8 cellular contexts compared by ENCODE assay signal in the genomic region with DNA sequence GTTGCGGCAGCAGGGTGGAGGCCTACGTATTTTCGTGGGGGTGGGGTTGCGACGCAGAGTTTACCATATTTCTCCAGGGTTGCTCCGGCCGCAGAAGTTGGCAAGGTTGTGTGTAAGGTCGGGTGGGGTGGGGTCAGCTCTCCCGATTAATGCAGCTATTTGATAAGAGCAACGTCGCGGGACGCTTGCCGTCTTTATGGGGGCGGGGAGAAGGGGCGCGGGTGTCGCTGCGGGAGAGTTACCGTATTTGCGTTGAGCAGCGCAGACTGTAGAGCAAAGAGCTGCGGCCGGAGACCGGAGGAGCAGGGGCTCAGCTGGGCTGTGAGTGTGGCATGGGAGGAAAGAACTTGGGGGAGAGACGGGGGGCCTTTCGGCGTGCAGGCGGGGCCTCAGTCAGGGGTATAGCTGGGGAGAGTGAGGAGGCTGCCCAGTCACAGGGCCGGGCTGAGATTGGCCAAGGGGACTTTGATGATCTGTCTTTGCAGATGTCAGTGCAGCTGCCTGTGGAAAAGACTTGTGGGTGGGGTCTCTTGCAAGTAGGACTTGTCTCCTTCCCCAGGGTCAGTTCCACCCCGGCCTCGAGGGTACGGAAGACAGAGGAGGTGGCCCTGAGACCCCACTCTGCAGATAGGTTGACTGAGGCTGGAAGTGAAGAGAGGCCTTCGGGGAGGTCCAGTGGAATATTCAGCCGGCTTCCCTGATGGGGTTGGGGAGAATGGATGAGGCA. TPM values are rescaled to one million over a fixed set of nuclear protein-coding genes. Genes with fewer than 3 reads are reported as not detected.
DNase-seq lines count a peak whose midpoint lies in the region; ATAC-seq and TF ChIP-seq lines count a peak whose summit lies in the region.

No MANE protein-coding gene starts in this region.

- H3K4me3 ChIP-seq in HUES64 (ENCODE audit: low read length): peak overlapping the region; percentile 66
- H3K4me3 ChIP-seq in neuronal stem cell (ENCODE audit: low read length in 2 of 2): peak overlapping the region; percentile 54 to 82

- no peak overlapping the region for H2AK5ac ChIP-seq in neuronal stem cell (ENCODE audit: low read depth, low read length)

- H3K27ac ChIP-seq in HUES64 (ENCODE audit: low read depth, low read length): peak overlapping the region; percentile 98; the same call in 1 of the 2 replicates
- H3K27ac ChIP-seq in foreskin keratinocyte: no peak overlapping the region
- H3K27ac ChIP-seq in neuronal stem cell (replicated peaks; ENCODE audit: low read length): peak overlapping the region; percentile 30

- H2BK15ac ChIP-seq in neuronal stem cell (ENCODE audit: low read length): peak overlapping the region; percentile 25

- H4K91ac ChIP-seq in neuronal stem cell (ENCODE audit: low read depth, low read length, poor library complexity): no peak overlapping the region

- WGBS in HUES64: 5% methylated on average over 35 of the region's 35 CpGs
- WGBS in neuronal stem cell (ENCODE audit: extremely low coverage in 2 of 2, insufficient read length in 2 of 2, insufficient replicate concordance in 1 of 2), 2 donors: no CpG with 5 or more reads among the region's 35 CpGs

- no peak overlapping the region for H4K8ac ChIP-seq in neuronal stem cell (ENCODE audit: low read depth, low read length)

- no peak overlapping the region for H3K4ac ChIP-seq in neuronal stem cell (ENCODE audit: low read length)

- TF ChIP-seq CTCF in CD14-positive monocyte (IDR thresholded peaks at IDR 0.05) (no peak), foreskin keratinocyte (conservative IDR thresholded peaks at IDR 0.05) (no peak)

- no peaks in the 10 kb centered on the region for H3K9me3 ChIP-seq in HUES64 (ENCODE audit: insufficient read depth, low read depth, low read length)
- no peaks in the 10 kb centered on the region for H3K9me3 ChIP-seq in neuronal stem cell (replicated peaks in 1 of 2; ENCODE audit: control insufficient read depth in 2 of 2, insufficient read depth in 1 of 2, low read depth in 1 of 2, low read length in 2 of 2)

- H3K9me3 Mint-ChIP-seq in CD14-positive monocyte: no peaks in the 10 kb centered on the region
- no peaks in the 10 kb centered on the region for H3K9me3 Mint-ChIP-seq in activated T-helper 1 cell treated with anti-CD3 and anti-CD28 coated beads, Interleukin-12 subunit alpha, Interleukin-12 subunit beta, Interleukin-2, Interleukin-4 antibody, amounts not matched to agents 30 ng/mL and 10 ng/mL and 1 ng/mL, durations not matched to agents 14 hours and 24 hours and 36 hours

- H3K27me3 Mint-ChIP-seq in CD14-positive monocyte (ENCODE audit: low read depth in 3 of 3): peaks cover 0 to 5% (median 3%) of the 10 kb centered on the region in 3 donors
- H3K27me3 Mint-ChIP-seq in activated T-helper 1 cell treated with anti-CD3 and anti-CD28 coated beads, Interleukin-12 subunit alpha, Interleukin-12 subunit beta, Interleukin-2, Interleukin-4 antibody, amounts not matched to agents 30 ng/mL and 10 ng/mL and 1 ng/mL, durations not matched to agents 14 hours and 24 hours and 36 hours (ENCODE audit: insufficient read depth): no peaks in the 10 kb centered on the region

- no peak overlapping the region for H2BK5ac ChIP-seq in neuronal stem cell (ENCODE audit: low read length)

- peaks cover 0 to 11% of the 10 kb centered on the region in 2 donors for H3K36me3 Mint-ChIP-seq in CD14-positive monocyte
- H3K36me3 Mint-ChIP-seq in activated T-helper 1 cell treated with anti-CD3 and anti-CD28 coated beads, Interleukin-12 subunit alpha, Interleukin-12 subunit beta, Interleukin-2, Interleukin-4 antibody, amounts not matched to agents 30 ng/mL and 10 ng/mL and 1 ng/mL, durations not matched to agents 14 hours and 24 hours and 36 hours (ENCODE audit: low read depth): peaks cover 15% of the 10 kb centered on the region

- H3K4me2 ChIP-seq in neuronal stem cell (ENCODE audit: insufficient read depth, low read length, poor library complexity, severe bottlenecking): peak overlapping the region; percentile 86

- intact Hi-C loops in CD14-positive monocyte (cut with micrococcal nuclease): no loop called here
- intact Hi-C loops in activated T-helper 1 cell treated with anti-CD3 and anti-CD28 coated beads, Interleukin-12 subunit alpha, Interleukin-12 subunit beta, Interleukin-2, Interleukin-4 antibody, amounts not matched to agents 30 ng/mL and 10 ng/mL and 1 ng/mL, durations not matched to agents 14 hours and 24 hours and 36 hours (cut with micrococcal nuclease): loop anchor here (1.0 to 10.0 kb wide), 7 partner anchors 26 to 612 kb away; a partner anchor contains a TSS

- H3K27me3 ChIP-seq in HUES64 (ENCODE audit: insufficient read depth, low read length): no peaks in the 10 kb centered on the region
- H3K27me3 ChIP-seq in foreskin keratinocyte: no peaks in the 10 kb centered on the region
- no peaks in the 10 kb centered on the region for H3K27me3 ChIP-seq in neuronal stem cell (ENCODE audit: control insufficient read depth in 3 of 3, insufficient read depth in 3 of 3, low read depth in 1 of 3, low read length in 3 of 3)

- no peak overlapping the region for H2BK120ac ChIP-seq in neuronal stem cell (ENCODE audit: low read depth, low read length)

- peak overlapping the region; percentile 81 for H3K9ac ChIP-seq in HUES64 (ENCODE audit: low read depth, low read length)
- H3K9ac ChIP-seq in neuronal stem cell (ENCODE audit: low read depth, low read length, poor library complexity): peak overlapping the region; percentile 46

- ATAC-seq in foreskin keratinocyte: peak; percentile 35
- no peak for ATAC-seq in GM18909 (IDR thresholded peaks at IDR 0.05; ENCODE audit: poor library complexity, unreplicated experiment)
- no peak for ATAC-seq in HG03159 (IDR thresholded peaks at IDR 0.05; ENCODE audit: unreplicated experiment)

- no peak overlapping the region for H3K14ac ChIP-seq in neuronal stem cell (ENCODE audit: low read length)

- H3K23ac ChIP-seq in neuronal stem cell (ENCODE audit: low read depth, low read length, poor library complexity): peak overlapping the region; percentile 66

- peaks cover 16% of the 10 kb centered on the region for H3K36me3 ChIP-seq in HUES64 (ENCODE audit: insufficient read depth, low read length)
- H3K36me3 ChIP-seq in neuronal stem cell (replicated peaks in 1 of 2; ENCODE audit: control insufficient read depth in 2 of 2, insufficient read depth in 2 of 2, low read length in 2 of 2): no peaks in the 10 kb centered on the region

- H2BK12ac ChIP-seq in neuronal stem cell (ENCODE audit: low read length): no peak overlapping the region

- H3K79me1 ChIP-seq in neuronal stem cell (ENCODE audit: low read depth, low read length): no peaks in the 10 kb centered on the region

- peak overlapping the region; percentile 94 to 96 for H3K4me3 Mint-ChIP-seq in CD14-positive monocyte
- H3K4me3 Mint-ChIP-seq in activated T-helper 1 cell treated with anti-CD3 and anti-CD28 coated beads, Interleukin-12 subunit alpha, Interleukin-12 subunit beta, Interleukin-2, Interleukin-4 antibody, amounts not matched to agents 30 ng/mL and 10 ng/mL and 1 ng/mL, durations not matched to agents 14 hours and 24 hours and 36 hours: peak overlapping the region; percentile 95

- peaks cover 30% of the 10 kb centered on the region for H3K4me1 Mint-ChIP-seq in CD14-positive monocyte
- peaks cover 57% of the 10 kb centered on the region for H3K4me1 Mint-ChIP-seq in activated T-helper 1 cell treated with anti-CD3 and anti-CD28 coated beads, Interleukin-12 subunit alpha, Interleukin-12 subunit beta, Interleukin-2, Interleukin-4 antibody, amounts not matched to agents 30 ng/mL and 10 ng/mL and 1 ng/mL, durations not matched to agents 14 hours and 24 hours and 36 hours (ENCODE audit: low read depth)

- H3K4me1 ChIP-seq in HUES64 (ENCODE audit: insufficient read depth, low read length) (peaks cover 45% of the 10 kb centered on the region), foreskin keratinocyte (no peaks in the 10 kb centered on the region), neuronal stem cell (ENCODE audit: control insufficient read depth in 2 of 2, insufficient read depth in 1 of 2, low read depth in 1 of 2, low read length in 2 of 2) (peaks cover 44 to 51% of the 10 kb centered on the region in 2 donors)

- DNase-seq in CD14-positive monocyte (ENCODE audit: low spot score): no peak
- DNase-seq in activated T-helper 1 cell treated with anti-CD3 and anti-CD28 coated beads, Interleukin-12 subunit alpha, Interleukin-12 subunit beta, Interleukin-2, Interleukin-4 antibody, amounts not matched to agents 30 ng/mL and 10 ng/mL and 1 ng/mL, durations not matched to agents 14 hours and 24 hours and 36 hours (ENCODE audit: low spot score): peak; percentile 31
- no peak for DNase-seq in foreskin keratinocyte
- no peak for DNase-seq in neuronal stem cell (ENCODE audit: low spot score)
- no peak for DNase-seq in LoVo (ENCODE audit: low spot score)

- peak overlapping the region; percentile 95 for H2AFZ ChIP-seq in neuronal stem cell (ENCODE audit: low read length)

- peak overlapping the region in 4 of 7 donors; percentile 37 to 92 (median 50) for H3K27ac Mint-ChIP-seq in CD14-positive monocyte
- peak overlapping the region; percentile 95 for H3K27ac Mint-ChIP-seq in activated T-helper 1 cell treated with anti-CD3 and anti-CD28 coated beads, Interleukin-12 subunit alpha, Interleukin-12 subunit beta, Interleukin-2, Interleukin-4 antibody, amounts not matched to agents 30 ng/mL and 10 ng/mL and 1 ng/mL, durations not matched to agents 14 hours and 24 hours and 36 hours

- peak overlapping the region; percentile 89 for H3K18ac ChIP-seq in neuronal stem cell (ENCODE audit: low read length)

RNA-seq across cellular contexts. Expression of a gene that starts 26.6 kb away (rescaled TPM):
- 1 to 10 TPM; 1.3 to 2.7 TPM for polyA plus RNA-seq in CD14-positive monocyte
- 12.3 TPM for polyA plus RNA-seq in HUES64 (2013, experiment 1 of 2)
- 13.2 TPM for polyA plus RNA-seq in HUES64 (2013, experiment 2 of 2)
- 3.9 and 4.5 TPM in 2 replicates for total RNA-seq in activated T-helper 1 cell treated with anti-CD3 and anti-CD28 coated beads, Interleukin-12 subunit alpha, Interleukin-12 subunit beta, Interleukin-2, Interleukin-4 antibody, amounts not matched to agents 30 ng/mL and 10 ng/mL and 1 ng/mL, durations not matched to agents 14 hours and 24 hours and 36 hours
- 4.7 and 5.4 TPM in 2 replicates for total RNA-seq in foreskin keratinocyte
- 3.9 and 5.3 TPM in 2 replicates for polyA plus RNA-seq in foreskin keratinocyte
- 15.9 TPM for polyA plus RNA-seq in neuronal stem cell (2013, experiment 1 of 2)
- 15.7 TPM for polyA plus RNA-seq in neuronal stem cell (2013, experiment 2 of 2)

RNA-seq across cellular contexts. Expression of a gene that starts 37.1 kb away (rescaled TPM):
- polyA plus RNA-seq in CD14-positive monocyte (10 to 100 TPM; 32.7 to 39.0 TPM), foreskin keratinocyte (12.8 and 15.9 TPM in 2 replicates)
- polyA plus RNA-seq in HUES64 (2013, experiment 1 of 2): 78.2 TPM
- 91.5 TPM for polyA plus RNA-seq in HUES64 (2013, experiment 2 of 2)
- total RNA-seq in activated T-helper 1 cell treated with anti-CD3 and anti-CD28 coated beads, Interleukin-12 subunit alpha, Interleukin-12 subunit beta, Interleukin-2, Interleukin-4 antibody, amounts not matched to agents 30 ng/mL and 10 ng/mL and 1 ng/mL, durations not matched to agents 14 hours and 24 hours and 36 hours: 67.2 and 67.4 TPM in 2 replicates
- total RNA-seq in foreskin keratinocyte: 19.4 and 19.6 TPM in 2 replicates
- polyA plus RNA-seq in neuronal stem cell (2013, experiment 1 of 2): 84.5 TPM
- 85.1 TPM for polyA plus RNA-seq in neuronal stem cell (2013, experiment 2 of 2)

RNA-seq across cellular contexts. Expression of a gene that starts 44.7 kb away (rescaled TPM):
- 10 to 100 TPM; 12.0 to 22.5 TPM for polyA plus RNA-seq in CD14-positive monocyte
- not detected for polyA plus RNA-seq in HUES64 (2013, experiment 1 of 2)
- polyA plus RNA-seq in HUES64 (2013, experiment 2 of 2): not detected
- total RNA-seq in activated T-helper 1 cell treated with anti-CD3 and anti-CD28 coated beads, Interleukin-12 subunit alpha, Interleukin-12 subunit beta, Interleukin-2, Interleukin-4 antibody, amounts not matched to agents 30 ng/mL and 10 ng/mL and 1 ng/mL, durations not matched to agents 14 hours and 24 hours and 36 hours: 9.2 and 9.4 TPM in 2 replicates
- total RNA-seq in foreskin keratinocyte: 0.07 TPM in 1 of 2 replicates, not detected in the other
- polyA plus RNA-seq in foreskin keratinocyte: 0.01 and 0.02 TPM in 2 replicates
- not detected for polyA plus RNA-seq in neuronal stem cell (2013, experiment 1 of 2)
- not detected for polyA plus RNA-seq in neuronal stem cell (2013, experiment 2 of 2)
